8 cellular contexts compared by ENCODE assay signal in the genomic region with DNA sequence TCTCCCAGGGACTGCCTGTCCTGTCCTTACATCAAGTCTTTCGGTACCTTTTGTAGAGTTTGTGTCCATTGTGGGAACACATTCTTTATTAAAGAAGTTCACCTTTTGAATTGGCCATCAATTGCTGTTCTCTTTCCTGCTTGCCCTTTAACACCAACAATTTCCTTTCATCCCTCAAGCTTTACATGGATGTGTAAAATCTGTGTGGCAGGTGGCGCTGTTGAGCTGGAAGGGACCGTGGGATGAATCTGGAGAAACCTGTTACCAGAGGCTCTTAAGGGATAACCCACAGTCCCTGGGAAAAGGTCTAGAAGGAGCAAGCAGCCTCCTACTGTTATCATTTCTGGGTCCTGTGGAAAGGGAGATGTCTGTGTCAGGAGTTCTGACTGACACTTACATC. TPM values are rescaled to one million over a fixed set of nuclear protein-coding genes. Genes with fewer than 3 reads are reported as not detected.
A peak's percentile ranks its signal among the peaks of the same experiment; 100 is the strongest.
DNase-seq lines count a peak whose midpoint lies in the region; ATAC-seq and TF ChIP-seq lines count a peak whose summit lies in the region.

No MANE protein-coding gene starts in this region.

- ATAC-seq in RWPE2 (ENCODE audit: low read depth) (peak; percentile 91), HG03469 (IDR thresholded peaks at IDR 0.05; ENCODE audit: unreplicated experiment) (no peak)

- no peak overlapping the region for H3K27ac Mint-ChIP-seq in activated T-helper 2 cell treated with anti-CD3 and anti-CD28 coated beads, Interferon-gamma antibody, Interleukin-2, Interleukin-4, amounts not matched to agents 10 μg/mL and 5 μg/mL and 100 μg/mL, durations not matched to agents 14 hours and 24 hours and 36 hours

- no peaks in the 10 kb centered on the region for H3K36me3 Mint-ChIP-seq in activated T-helper 2 cell treated with anti-CD3 and anti-CD28 coated beads, Interferon-gamma antibody, Interleukin-2, Interleukin-4, amounts not matched to agents 10 μg/mL and 5 μg/mL and 100 μg/mL, durations not matched to agents 14 hours and 24 hours and 36 hours (ENCODE audit: low read depth)

- in situ Hi-C loops in transverse colon (cut with MboI; ENCODE audit: low pct_ligation_motif_present in 1 of 4, low pct_unique_long_range_greater_than_20kb in 1 of 4, low sequenced_read_pairs in 3 of 4): no loop called here

- H3K36me3 ChIP-seq in RWPE2 (ENCODE audit: low read depth) (no peaks in the 10 kb centered on the region), transverse colon (no peaks in the 10 kb centered on the region)

- intact Hi-C loops in activated T-helper 2 cell treated with anti-CD3 and anti-CD28 coated beads, Interferon-gamma antibody, Interleukin-2, Interleukin-4, amounts not matched to agents 10 μg/mL and 5 μg/mL and 100 μg/mL, durations not matched to agents 14 hours and 24 hours and 36 hours (cut with micrococcal nuclease): loop anchor here (10.0 kb wide), 1 partner anchor 316 kb away; no protein-coding TSS in a partner anchor
- intact Hi-C loops in transverse colon (cut with DNase I; ENCODE audit: low total_unique reads): no loop called here

- no peak for TF ChIP-seq POLR2A in transverse colon (IDR thresholded peaks at IDR 0.05)

- H3K27ac ChIP-seq in RWPE2 (ENCODE audit: poor library complexity, severe bottlenecking) (no peak overlapping the region), transverse colon (peak overlapping the region in 3 of 4 donors; percentile 8 to 36 (median 20))

- H3K4me1 Mint-ChIP-seq in activated T-helper 2 cell treated with anti-CD3 and anti-CD28 coated beads, Interferon-gamma antibody, Interleukin-2, Interleukin-4, amounts not matched to agents 10 μg/mL and 5 μg/mL and 100 μg/mL, durations not matched to agents 14 hours and 24 hours and 36 hours (ENCODE audit: low read depth): peaks cover 9% of the 10 kb centered on the region

- DNase-seq in GM04504 (ENCODE audit: low read depth) (peak; percentile 39), M059J (ENCODE audit: low read depth) (peak; percentile 72), RWPE2 (ENCODE audit: low spot score) (no peak), fibroblast of the conjunctiva (ENCODE audit: low read depth) (peak; percentile 43), nucleus accumbens (lab: John Stamatoyannopoulos, UW) (peak in 45 of 56 donors; percentile 2 to 84 (median 42)), transverse colon (peak; percentile 95)
- peak; percentile 37 for DNase-seq in activated T-helper 2 cell treated with anti-CD3 and anti-CD28 coated beads, Interferon-gamma antibody, Interleukin-2, Interleukin-4, amounts not matched to agents 10 μg/mL and 5 μg/mL and 100 μg/mL, durations not matched to agents 14 hours and 24 hours and 36 hours (ENCODE audit: low spot score)

- no peaks in the 10 kb centered on the region for H3K27me3 ChIP-seq in RWPE2 (ENCODE audit: insufficient read depth, poor library complexity, severe bottlenecking)
- H3K27me3 ChIP-seq in transverse colon: no peaks in the 10 kb centered on the region

- no peak for TF ChIP-seq EP300 in transverse colon (IDR thresholded peaks at IDR 0.05; ENCODE audit: low read depth)

- H3K4me3 Mint-ChIP-seq in activated T-helper 2 cell treated with anti-CD3 and anti-CD28 coated beads, Interferon-gamma antibody, Interleukin-2, Interleukin-4, amounts not matched to agents 10 μg/mL and 5 μg/mL and 100 μg/mL, durations not matched to agents 14 hours and 24 hours and 36 hours (ENCODE audit: low read depth): no peak overlapping the region

- peaks cover 26% of the 10 kb centered on the region for H3K27me3 Mint-ChIP-seq in activated T-helper 2 cell treated with anti-CD3 and anti-CD28 coated beads, Interferon-gamma antibody, Interleukin-2, Interleukin-4, amounts not matched to agents 10 μg/mL and 5 μg/mL and 100 μg/mL, durations not matched to agents 14 hours and 24 hours and 36 hours (ENCODE audit: low read depth)

- 3 to 14% methylated on average over 1 to 3 of the region's 3 CpGs for WGBS in transverse colon (ENCODE audit: low coverage in 1 of 2), 2 donors

- no peaks in the 10 kb centered on the region for H3K9me3 Mint-ChIP-seq in activated T-helper 2 cell treated with anti-CD3 and anti-CD28 coated beads, Interferon-gamma antibody, Interleukin-2, Interleukin-4, amounts not matched to agents 10 μg/mL and 5 μg/mL and 100 μg/mL, durations not matched to agents 14 hours and 24 hours and 36 hours

- H3K4me3 ChIP-seq in RWPE2 (ENCODE audit: severe bottlenecking) (no peak overlapping the region), transverse colon (no peak overlapping the region)

- H3K4me1 ChIP-seq in RWPE2 (ENCODE audit: insufficient read depth, poor library complexity, severe bottlenecking) (peaks cover 5% of the 10 kb centered on the region), transverse colon (peaks cover 13 to 30% (median 23%) of the 10 kb centered on the region in 4 donors)

- H3K9me3 ChIP-seq in RWPE2 (ENCODE audit: severe bottlenecking): no peaks in the 10 kb centered on the region
- no peaks in the 10 kb centered on the region for H3K9me3 ChIP-seq in transverse colon

- TF ChIP-seq CTCF in RWPE2 (IDR thresholded peaks at IDR 0.05; ENCODE audit: poor library complexity, severe bottlenecking) (peak; percentile 95), transverse colon (IDR thresholded peaks at IDR 0.05) (peak; percentile 71 to 92 (median 78))

RNA-seq across cellular contexts. Expression of a gene that starts 7.9 kb away (rescaled TPM):
- total RNA-seq in M059J (2014; rRNA removed; shearing (Covaris generic)): 8.4 and 16.9 TPM in 2 replicates
- 28.2 and 28.8 TPM in 2 replicates for total RNA-seq in activated T-helper 2 cell treated with anti-CD3 and anti-CD28 coated beads, Interferon-gamma antibody, Interleukin-2, Interleukin-4, amounts not matched to agents 10 μg/mL and 5 μg/mL and 100 μg/mL, durations not matched to agents 14 hours and 24 hours and 36 hours
- 10 to 100 TPM in 3 of 4 donors, 1 to 10 TPM in 1; 4.1 to 35.7 (median 26.9) TPM for total RNA-seq in transverse colon

RNA-seq across cellular contexts. Expression of a gene that starts 30.0 kb away (rescaled TPM):
- not detected in 2 replicates for total RNA-seq in M059J (2014; rRNA removed; shearing (Covaris generic))
- 0.18 and 0.25 TPM in 2 replicates for total RNA-seq in activated T-helper 2 cell treated with anti-CD3 and anti-CD28 coated beads, Interferon-gamma antibody, Interleukin-2, Interleukin-4, amounts not matched to agents 10 μg/mL and 5 μg/mL and 100 μg/mL, durations not matched to agents 14 hours and 24 hours and 36 hours
- total RNA-seq in transverse colon: 100 to 1,000 TPM in 1 of 4 donors, 10 to 100 TPM in 3; 19.7 to 156 (median 59.0) TPM

Comparison
In these comparisons a context has a peak if more than half of its experiments do, and no peak if none do; other contexts are left out.
1. RNA of a gene that starts 30.0 kb away (total RNA-seq): 19.7 to 156 TPM in transverse colon; 0.18 to 0.25 TPM in activated T-helper 2 cell treated with anti-CD3 and anti-CD28 coated beads, Interferon-gamma antibody, Interleukin-2, Interleukin-4, amounts not matched to agents 10 μg/mL and 5 μg/mL and 100 μg/mL, durations not matched to agents 14 hours and 24 hours and 36 hours and not detected in M059J; every median in the first group is over 10 times any median in the second.